Comparison of ENCODE assay signal across 8 cellular contexts in genomic region chr4:158782539-158783360, GRCh38. TPM values are rescaled to one million over a fixed set of nuclear protein-coding genes. Genes with fewer than 3 reads are reported as not detected.
DNase-seq lines count a peak whose midpoint lies in the region; ATAC-seq and TF ChIP-seq lines count a peak whose summit lies in the region.

No MANE protein-coding gene starts in this region.

- peak overlapping the region; percentile 27 for H3K27ac Mint-ChIP-seq in activated naive CD8-positive, alpha-beta T cell treated with anti-CD3 and anti-CD28 coated beads, Interleukin-2, amount 10 ng/mL, durations not matched to agents 7 days and 5 days
- H3K27ac Mint-ChIP-seq in activated naive CD8-positive, alpha-beta T cell treated with anti-CD3 and anti-CD28 coated beads for 36 hours: no peak overlapping the region

- no peaks in the 10 kb centered on the region for H3K9me3 Mint-ChIP-seq in activated naive CD8-positive, alpha-beta T cell treated with anti-CD3 and anti-CD28 coated beads, Interleukin-2, amount 10 ng/mL, durations not matched to agents 7 days and 5 days
- H3K9me3 Mint-ChIP-seq in activated naive CD8-positive, alpha-beta T cell treated with anti-CD3 and anti-CD28 coated beads for 36 hours: no peaks in the 10 kb centered on the region

- no peak for TF ChIP-seq POLR2A in upper lobe of left lung (IDR thresholded peaks at IDR 0.05)

- POLR2A ChIA-PET in activated naive CD8-positive, alpha-beta T cell treated with anti-CD3 and anti-CD28 coated beads, Interleukin-2, amount 10 ng/mL, durations not matched to agents 7 days and 5 days (lab: Charles Lee): no interaction called here

- TF ChIP-seq EP300 in upper lobe of left lung (IDR thresholded peaks at IDR 0.05): no peak

- H3K36me3 ChIP-seq in left ventricle myocardium inferior (no peaks in the 10 kb centered on the region), upper lobe of left lung (no peaks in the 10 kb centered on the region)

- H3K4me3 ChIP-seq in left ventricle myocardium inferior (peak overlapping the region; percentile 26), upper lobe of left lung (no peak overlapping the region)

- peaks cover 34% of the 10 kb centered on the region for H3K4me1 Mint-ChIP-seq in activated naive CD8-positive, alpha-beta T cell treated with anti-CD3 and anti-CD28 coated beads, Interleukin-2, amount 10 ng/mL, durations not matched to agents 7 days and 5 days
- H3K4me1 Mint-ChIP-seq in activated naive CD8-positive, alpha-beta T cell treated with anti-CD3 and anti-CD28 coated beads for 36 hours: peaks cover 32% of the 10 kb centered on the region

- H3K4me3 Mint-ChIP-seq in activated naive CD8-positive, alpha-beta T cell treated with anti-CD3 and anti-CD28 coated beads, Interleukin-2, amount 10 ng/mL, durations not matched to agents 7 days and 5 days: no peak overlapping the region
- no peak overlapping the region for H3K4me3 Mint-ChIP-seq in activated naive CD8-positive, alpha-beta T cell treated with anti-CD3 and anti-CD28 coated beads for 36 hours

- H3K27ac ChIP-seq in left ventricle myocardium inferior (replicated peaks): peak overlapping the region; percentile 67
- H3K27ac ChIP-seq in upper lobe of left lung: peak overlapping the region in 3 of 4 donors; percentile 13 to 26 (median 23)

- WGBS in upper lobe of left lung, 2 donors: 40 to 59% methylated on average over 4 of the region's 4 CpGs

- H3K36me3 Mint-ChIP-seq in activated naive CD8-positive, alpha-beta T cell treated with anti-CD3 and anti-CD28 coated beads, Interleukin-2, amount 10 ng/mL, durations not matched to agents 7 days and 5 days: no peaks in the 10 kb centered on the region
- H3K36me3 Mint-ChIP-seq in activated naive CD8-positive, alpha-beta T cell treated with anti-CD3 and anti-CD28 coated beads for 36 hours: no peaks in the 10 kb centered on the region

- no peaks in the 10 kb centered on the region for H3K27me3 ChIP-seq in left ventricle myocardium inferior (ENCODE audit: low read depth)
- H3K27me3 ChIP-seq in upper lobe of left lung: no peaks in the 10 kb centered on the region

- H3K9me3 ChIP-seq in left ventricle myocardium inferior (replicated peaks) (no peaks in the 10 kb centered on the region), upper lobe of left lung (no peaks in the 10 kb centered on the region)

- H3K27me3 Mint-ChIP-seq in activated naive CD8-positive, alpha-beta T cell treated with anti-CD3 and anti-CD28 coated beads, Interleukin-2, amount 10 ng/mL, durations not matched to agents 7 days and 5 days: no peaks in the 10 kb centered on the region
- no peaks in the 10 kb centered on the region for H3K27me3 Mint-ChIP-seq in activated naive CD8-positive, alpha-beta T cell treated with anti-CD3 and anti-CD28 coated beads for 36 hours

- intact Hi-C loops in left ventricle myocardium inferior (cut with micrococcal nuclease): no loop called here

- TF ChIP-seq CTCF in left ventricle myocardium inferior (IDR thresholded peaks at IDR 0.05; ENCODE audit: borderline replicate concordance): no peak
- no peak for TF ChIP-seq CTCF in upper lobe of left lung (IDR thresholded peaks at IDR 0.05)

- H3K4me1 ChIP-seq in left ventricle myocardium inferior: peaks cover 90% of the 10 kb centered on the region
- H3K4me1 ChIP-seq in upper lobe of left lung: peaks cover 41 to 71% (median 54%) of the 10 kb centered on the region in 4 donors

- no peak for DNase-seq in activated naive CD8-positive, alpha-beta T cell treated with anti-CD3 and anti-CD28 coated beads, Interleukin-2, amount 10 ng/mL, durations not matched to agents 7 days and 5 days
- no peak for DNase-seq in activated naive CD8-positive, alpha-beta T cell treated with anti-CD3 and anti-CD28 coated beads for 36 hours
- DNase-seq in NCI-H69 (lab: John Stamatoyannopoulos, UW) (peak; percentile 77), left ventricle myocardium inferior (no peak), upper lobe of left lung (no peak), kidney tubule cell (ENCODE audit: low spot score) (no peak), anterior cingulate cortex (lab: John Stamatoyannopoulos, UW) (no peak)
- DNase-seq in activated CD8-positive, alpha-beta memory T cell treated with anti-CD3 and anti-CD28 coated beads, Interleukin-2, amount 50 U/mL, for 48 hours: no peak

- peak; percentile 22 for ATAC-seq in activated naive CD8-positive, alpha-beta T cell treated with anti-CD3 and anti-CD28 coated beads, Interleukin-2, amount 10 ng/mL, durations not matched to agents 7 days and 5 days (ENCODE audit: low read depth)
- ATAC-seq in upper lobe of left lung (ENCODE audit: low FRiP score in 2 of 2): no peak

RNA-seq across cellular contexts. Expression of gene FNIP2, which starts 13.9 kb away (rescaled TPM):
- total RNA-seq in activated naive CD8-positive, alpha-beta T cell treated with anti-CD3 and anti-CD28 coated beads, Interleukin-2, amount 10 ng/mL, durations not matched to agents 7 days and 5 days: 10 to 100 TPM; 15.3 to 15.7 TPM
- total RNA-seq in activated naive CD8-positive, alpha-beta T cell treated with anti-CD3 and anti-CD28 coated beads for 36 hours: 10 to 100 TPM; 10.9 to 11.5 TPM
- total RNA-seq in left ventricle myocardium inferior (44.0 TPM), upper lobe of left lung (100 to 1,000 TPM in 1 of 6 donors, 10 to 100 TPM in 5; 70.4 to 103 (median 83.2) TPM)

RNA-seq across cellular contexts. Expression of gene PPID, which starts 59.6 kb away (rescaled TPM):
- 10 to 100 TPM; 31.5 to 34.5 TPM for total RNA-seq in activated naive CD8-positive, alpha-beta T cell treated with anti-CD3 and anti-CD28 coated beads, Interleukin-2, amount 10 ng/mL, durations not matched to agents 7 days and 5 days
- total RNA-seq in activated naive CD8-positive, alpha-beta T cell treated with anti-CD3 and anti-CD28 coated beads for 36 hours: 10 to 100 TPM; 70.8 to 78.2 TPM
- 39.2 TPM for total RNA-seq in left ventricle myocardium inferior
- 10 to 100 TPM in 5 of 6 donors, 1 to 10 TPM in 1; 5.0 to 33.5 (median 16.6) TPM for total RNA-seq in upper lobe of left lung
